16 cellular contexts compared by ENCODE assay signal in genomic region chr4:184374006-184374405, GRCh38.
DNase-seq lines count a peak whose midpoint lies in the region; ATAC-seq and TF ChIP-seq lines count a peak whose summit lies in the region.
"Had no signal": no experiment of that assay in that cellular context is flagged by ENCODE, and none has a peak within 500 bp of the region (broad histone marks: within the 10 kb centered on the region; RNA-seq: fewer than 3 reads in every experiment).

No MANE protein-coding gene starts in this region.

- peaks cover 30% of the 10 kb centered on the region for H3K4me1 Mint-ChIP-seq in activated naive CD8-positive, alpha-beta T cell treated with anti-CD3 and anti-CD28 coated beads, Interleukin-2, amount 10 ng/mL, durations not matched to agents 7 days and 5 days
- peaks cover 32% of the 10 kb centered on the region for H3K4me1 Mint-ChIP-seq in activated naive CD8-positive, alpha-beta T cell treated with anti-CD3 and anti-CD28 coated beads for 36 hours
- H3K4me1 Mint-ChIP-seq in activated T-helper 17 cell treated with anti-CD3 and anti-CD28 coated beads, Interleukin-2, amount 50 U/mL, for 72 hours = peaks cover 15% of the 10 kb centered on the region

- H3K9me3 Mint-ChIP-seq in activated naive CD8-positive, alpha-beta T cell treated with anti-CD3 and anti-CD28 coated beads, Interleukin-2, amount 10 ng/mL, durations not matched to agents 7 days and 5 days = peaks cover 7% of the 10 kb centered on the region
- H3K9me3 Mint-ChIP-seq in activated naive CD8-positive, alpha-beta T cell treated with anti-CD3 and anti-CD28 coated beads for 36 hours = peaks cover 3% of the 10 kb centered on the region
- H3K9me3 Mint-ChIP-seq in activated T-helper 17 cell treated with anti-CD3 and anti-CD28 coated beads, Interleukin-2, amount 50 U/mL, for 72 hours = no peaks in the 10 kb centered on the region

- H3K27me3 Mint-ChIP-seq in activated naive CD8-positive, alpha-beta T cell treated with anti-CD3 and anti-CD28 coated beads, Interleukin-2, amount 10 ng/mL, durations not matched to agents 7 days and 5 days = no peaks in the 10 kb centered on the region
- H3K27me3 Mint-ChIP-seq in activated naive CD8-positive, alpha-beta T cell treated with anti-CD3 and anti-CD28 coated beads for 36 hours = no peaks in the 10 kb centered on the region
- no peaks in the 10 kb centered on the region for H3K27me3 Mint-ChIP-seq in activated T-helper 17 cell treated with anti-CD3 and anti-CD28 coated beads, Interleukin-2, amount 50 U/mL, for 72 hours
- H3K27me3 Mint-ChIP-seq: CD4-positive, alpha-beta memory T cell had no signal

- DNase-seq in activated naive CD8-positive, alpha-beta T cell treated with anti-CD3 and anti-CD28 coated beads, Interleukin-2, amount 10 ng/mL, durations not matched to agents 7 days and 5 days = no peak
- no peak for DNase-seq in activated naive CD8-positive, alpha-beta T cell treated with anti-CD3 and anti-CD28 coated beads for 36 hours
- DNase-seq in fibroblast of villous mesenchyme (ENCODE audit: low read depth) (peak; percentile 74), retina (no peak)
- DNase-seq: BE2C; CD4-positive, alpha-beta memory T cell; DMS153; DMS79 treated with DMSO at 0.1 percent for 48 hours; EL; GOT3; H9 had no signal

- H3K36me3 Mint-ChIP-seq in activated naive CD8-positive, alpha-beta T cell treated with anti-CD3 and anti-CD28 coated beads, Interleukin-2, amount 10 ng/mL, durations not matched to agents 7 days and 5 days = peaks cover 30% of the 10 kb centered on the region
- H3K36me3 Mint-ChIP-seq in activated naive CD8-positive, alpha-beta T cell treated with anti-CD3 and anti-CD28 coated beads for 36 hours = peaks cover 9% of the 10 kb centered on the region
- no peaks in the 10 kb centered on the region for H3K36me3 Mint-ChIP-seq in activated T-helper 17 cell treated with anti-CD3 and anti-CD28 coated beads, Interleukin-2, amount 50 U/mL, for 72 hours (ENCODE audit: low read depth)

- H3K4me3 ChIP-seq in fibroblast of villous mesenchyme (ENCODE audit: low read depth, low read length) = no peak overlapping the region
- H3K4me3 ChIP-seq: A549 had no signal

- no peak overlapping the region for H3K4me3 Mint-ChIP-seq in activated naive CD8-positive, alpha-beta T cell treated with anti-CD3 and anti-CD28 coated beads, Interleukin-2, amount 10 ng/mL, durations not matched to agents 7 days and 5 days
- no peak overlapping the region for H3K4me3 Mint-ChIP-seq in activated naive CD8-positive, alpha-beta T cell treated with anti-CD3 and anti-CD28 coated beads for 36 hours
- H3K4me3 Mint-ChIP-seq in activated T-helper 17 cell treated with anti-CD3 and anti-CD28 coated beads, Interleukin-2, amount 50 U/mL, for 72 hours = no peak overlapping the region
- H3K4me3 Mint-ChIP-seq: CD4-positive, alpha-beta memory T cell; H9 had no signal

- no peak for ATAC-seq in activated naive CD8-positive, alpha-beta T cell treated with anti-CD3 and anti-CD28 coated beads, Interleukin-2, amount 10 ng/mL, durations not matched to agents 7 days and 5 days (ENCODE audit: low read depth)
- ATAC-seq in activated T-helper 17 cell treated with anti-CD3 and anti-CD28 coated beads, Interleukin-2, amount 50 U/mL, for 72 hours (replicated peaks) = peak; percentile 43
- ATAC-seq in HG02870 (IDR thresholded peaks at IDR 0.05; ENCODE audit: unreplicated experiment) (no peak), HG03520 (IDR thresholded peaks at IDR 0.05; ENCODE audit: unreplicated experiment) (no peak)
- ATAC-seq: A549, HepG2 had no signal

- peak overlapping the region; percentile 37 for H3K27ac Mint-ChIP-seq in activated naive CD8-positive, alpha-beta T cell treated with anti-CD3 and anti-CD28 coated beads, Interleukin-2, amount 10 ng/mL, durations not matched to agents 7 days and 5 days
- H3K27ac Mint-ChIP-seq in activated naive CD8-positive, alpha-beta T cell treated with anti-CD3 and anti-CD28 coated beads for 36 hours = no peak overlapping the region
- H3K27ac Mint-ChIP-seq in activated T-helper 17 cell treated with anti-CD3 and anti-CD28 coated beads, Interleukin-2, amount 50 U/mL, for 72 hours = no peak overlapping the region
- H3K27ac Mint-ChIP-seq: CD4-positive, alpha-beta memory T cell; H9 had no signal

- POLR2A ChIA-PET in activated naive CD8-positive, alpha-beta T cell treated with anti-CD3 and anti-CD28 coated beads, Interleukin-2, amount 10 ng/mL, durations not matched to agents 7 days and 5 days (lab: Charles Lee) = no interaction called here

- no peak for TF ChIP-seq CTCF in fibroblast of villous mesenchyme (IDR thresholded peaks at IDR 0.05; ENCODE audit: insufficient read depth, low read depth, low read length)
